Comparison of ENCODE assay signal across 9 cellular contexts in the genomic region with DNA sequence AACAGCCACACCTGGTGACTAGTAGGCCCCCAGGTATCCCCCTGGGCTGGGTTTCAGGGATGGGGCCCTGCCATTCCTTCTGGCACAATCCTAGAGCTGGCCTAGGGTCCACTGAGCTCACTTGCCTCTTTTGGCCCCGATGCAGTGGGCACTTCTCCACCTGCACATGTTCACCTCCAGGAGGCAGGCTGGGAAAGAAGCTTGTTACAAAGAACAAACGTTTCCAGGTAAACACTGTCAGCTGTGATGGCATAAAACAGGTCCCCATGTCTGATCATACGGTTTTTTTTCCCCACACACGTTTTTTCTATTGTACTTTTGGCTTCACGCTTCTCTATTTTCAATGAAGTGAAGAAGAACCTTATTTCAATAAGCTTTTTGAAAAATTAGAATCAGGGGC. TPM values are rescaled to one million over a fixed set of nuclear protein-coding genes. Genes with fewer than 3 reads are reported as not detected.
DNase-seq lines count a peak whose midpoint lies in the region; ATAC-seq and TF ChIP-seq lines count a peak whose summit lies in the region.
"Had no signal": no experiment of that assay in that cellular context is flagged by ENCODE, and none has a peak within 500 bp of the region (broad histone marks: within the 10 kb centered on the region; RNA-seq: fewer than 3 reads in every experiment).

No MANE protein-coding gene starts in this region.

- H2AFZ ChIP-seq in OCI-LY1 (ENCODE audit: low read length): no peak overlapping the region

- POLR2A ChIA-PET in A673 (lab: Charles Lee; ENCODE audit: low non-redundant PET): no interaction called here

- H3K4me3 ChIP-seq in A673 (ENCODE audit: low read depth, low read length, poor library complexity, severe bottlenecking) (no peak overlapping the region), GM12864 (ENCODE audit: low read depth, low read length) (no peak overlapping the region), OCI-LY1 (ENCODE audit: low read depth, low read length, poor library complexity, severe bottlenecking) (no peak overlapping the region), fibroblast of the aortic adventitia (ENCODE audit: low read depth, low read length) (no peak overlapping the region)

- H3K36me3 ChIP-seq in A673 (ENCODE audit: insufficient read depth, low read length, poor library complexity, severe bottlenecking) (no peaks in the 10 kb centered on the region), OCI-LY1 (ENCODE audit: insufficient read depth, low read length) (no peaks in the 10 kb centered on the region; the same call in 1 of the 2 replicates)

- H3K27me3 ChIP-seq in A673 (replicated peaks; ENCODE audit: insufficient read depth, low read depth, low read length, poor library complexity) (no peaks in the 10 kb centered on the region), OCI-LY1 (ENCODE audit: insufficient read depth, low read length) (no peaks in the 10 kb centered on the region)

- H3K9me2 ChIP-seq in OCI-LY1 (ENCODE audit: low read depth, low read length): no peaks in the 10 kb centered on the region

- H3K9me3 ChIP-seq in A673 (ENCODE audit: low read depth, low read length, poor library complexity, severe bottlenecking) (no peaks in the 10 kb centered on the region), OCI-LY1 (ENCODE audit: low read length) (no peaks in the 10 kb centered on the region)

- peak overlapping the region; percentile 43 for H3K4me2 ChIP-seq in OCI-LY1 (ENCODE audit: low read length)

- no peak overlapping the region for H3K9ac ChIP-seq in OCI-LY1 (ENCODE audit: low read length)

- H3K27ac ChIP-seq in A673 (ENCODE audit: low read depth, low read length, poor library complexity, severe bottlenecking) (no peak overlapping the region), OCI-LY1 (ENCODE audit: low read depth, low read length, poor library complexity, severe bottlenecking) (peak overlapping the region; percentile 68)

- H3F3A ChIP-seq in OCI-LY1 (ENCODE audit: insufficient read depth, low read length): no peaks in the 10 kb centered on the region

- TF ChIP-seq CTCF in A673 (conservative IDR thresholded peaks at IDR 0.05; ENCODE audit: low read depth, low read length): 0 out of 2 replicates have a peak, but pooled peaks have one; percentile 18
- TF ChIP-seq CTCF in GM12864 (IDR thresholded peaks at IDR 0.05; ENCODE audit: low read depth, low read length, missing control alignments): peak; percentile 52
- peak; percentile 33; the same call in 1 of the 2 replicates for TF ChIP-seq CTCF in OCI-LY1 (IDR thresholded peaks at IDR 0.05; ENCODE audit: low read length)
- TF ChIP-seq CTCF in fibroblast of the aortic adventitia (IDR thresholded peaks at IDR 0.05; ENCODE audit: insufficient read depth, low read length): peak; percentile 8

- no TSS peak for BruUV-seq in A673 (replicated peaks; lab: Mats Ljungman, UMichigan)

- intact Hi-C loops in A673 (cut with micrococcal nuclease; ENCODE audit: unreplicated experiment) (no loop called here), head of caudate nucleus (cut with DNase I) (no loop called here)

- H4K20me1 ChIP-seq in OCI-LY1 (ENCODE audit: insufficient read depth, low read length): no peaks in the 10 kb centered on the region

- CTCF ChIA-PET in A673 (lab: Charles Lee): interaction anchor here (0.5 to 0.9 kb wide), 3 partner anchors 121 to 189 kb away, joined by 3 to 8 read pairs (median 4); no protein-coding TSS in a partner anchor

- H3K4me1 ChIP-seq in A673 (ENCODE audit: insufficient read depth, low read length, poor library complexity, severe bottlenecking) (no peaks in the 10 kb centered on the region), OCI-LY1 (ENCODE audit: insufficient read depth, low read length, severe bottlenecking) (peaks cover 17% of the 10 kb centered on the region)

- DNase-seq in A673 (ENCODE audit: low spot score): no peak
- no peak for DNase-seq in GM12864 (ENCODE audit: low read depth)
- DNase-seq in fibroblast of the aortic adventitia (ENCODE audit: low read depth): no peak
- no peak for DNase-seq in head of caudate nucleus
- DNase-seq: NCI-H1105 had no signal

- H3K79me2 ChIP-seq in OCI-LY1 (ENCODE audit: insufficient read depth, low read length): no peaks in the 10 kb centered on the region

- no peak for ATAC-seq in HG02678 (IDR thresholded peaks at IDR 0.05; ENCODE audit: unreplicated experiment)
- ATAC-seq in HG03135 (IDR thresholded peaks at IDR 0.05; ENCODE audit: unreplicated experiment): no peak
- ATAC-seq in HG02884 (IDR thresholded peaks at IDR 0.05; ENCODE audit: unreplicated experiment): no peak

RNA-seq across cellular contexts. Expression of gene HVCN1, which starts 15.8 kb away (rescaled TPM):
- total RNA-seq in A673 (2021): 1.0 and 1.1 TPM in 2 replicates
- total RNA-seq in fibroblast of the aortic adventitia (ENCODE audit: low replicate concordance): 0.74 and 2.6 TPM in 2 replicates

RNA-seq across cellular contexts. Expression of gene PPP1CC, which starts 37.9 kb away (rescaled TPM):
- total RNA-seq in A673 (2021): 268 and 274 TPM in 2 replicates
- 130 and 213 TPM in 2 replicates for total RNA-seq in fibroblast of the aortic adventitia (ENCODE audit: low replicate concordance)
